In the genomic region with DNA sequence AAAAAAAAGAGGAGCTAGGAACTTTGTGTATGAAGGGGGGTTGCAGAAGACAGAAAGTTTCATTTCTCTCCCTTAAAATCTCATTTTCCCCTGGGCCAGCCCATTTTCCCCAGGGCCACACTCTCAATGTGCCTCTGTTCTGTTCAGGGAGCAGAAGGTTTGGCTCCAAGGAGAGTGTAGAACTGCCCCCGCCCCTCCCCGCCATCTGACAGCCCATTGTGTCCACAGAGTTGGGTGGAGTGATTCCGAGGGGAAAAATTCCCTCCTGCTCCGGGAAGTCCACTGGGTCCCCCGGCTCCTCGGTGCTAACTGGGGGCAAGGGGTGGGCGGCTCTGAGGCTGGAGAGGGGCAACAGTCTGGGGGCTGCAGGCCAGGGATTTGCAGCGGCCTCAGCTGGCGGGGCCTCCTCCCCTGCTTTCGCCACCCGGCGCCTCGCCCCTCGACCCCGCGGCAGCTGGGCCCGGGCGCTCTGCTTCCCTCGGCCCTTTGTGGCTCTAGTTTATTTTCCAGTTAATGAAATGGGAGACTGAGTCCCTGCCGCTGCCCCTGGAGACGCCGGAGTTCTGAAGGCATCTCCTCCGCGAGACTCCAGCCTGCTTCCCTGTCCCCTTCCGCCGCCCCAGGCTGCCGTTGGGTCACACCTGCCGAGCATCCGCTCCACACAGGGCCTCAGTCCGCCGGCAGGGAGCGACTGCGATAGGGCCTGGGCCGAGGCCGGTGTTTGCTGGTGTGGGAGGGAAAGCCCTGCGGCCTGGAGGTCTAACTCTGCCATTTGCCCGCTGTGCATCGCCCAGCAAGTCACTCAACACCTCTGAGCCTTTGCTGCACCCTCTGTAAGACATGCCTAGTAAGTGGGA, we compare ENCODE assay signal across 12 cellular contexts. TPM values are rescaled to one million over a fixed set of nuclear protein-coding genes. Genes with fewer than 3 reads are reported as not detected.
A peak's percentile ranks its signal among the peaks of the same experiment; 100 is the strongest.
DNase-seq lines count a peak whose midpoint lies in the region; ATAC-seq and TF ChIP-seq lines count a peak whose summit lies in the region.
"Had no signal": no experiment of that assay in that cellular context is flagged by ENCODE, and none has a peak within 500 bp of the region (broad histone marks: within the 10 kb centered on the region; RNA-seq: fewer than 3 reads in every experiment).

No MANE protein-coding gene starts in this region.

- H3K9me3 Mint-ChIP-seq in activated CD4-positive, alpha-beta memory T cell treated with anti-CD3 and anti-CD28 coated beads, Interleukin-2, amount 10 ng/mL, durations not matched to agents 7 days and 5 days = no peaks in the 10 kb centered on the region
- H3K9me3 Mint-ChIP-seq in stimulated activated memory B cell treated with anti-CD40 and anti-IgM and Interleukin-4, amounts not matched to agents 10 μg/mL and 1 μg/mL and 100 μg/mL, for 72 hours = no peaks in the 10 kb centered on the region
- H3K9me3 Mint-ChIP-seq: dendritic cell treated with granulocyte-macrophage colony-stimulating factor and Interleukin-4, amounts not matched to agents 40 ng/mL and 50 ng/mL, for 4 days had no signal

- no peak overlapping the region for H3K9ac ChIP-seq in skeletal muscle satellite cell (ENCODE audit: low read depth, low read length)

- H3K4me1 Mint-ChIP-seq in activated CD4-positive, alpha-beta memory T cell treated with anti-CD3 and anti-CD28 coated beads, Interleukin-2, amount 10 ng/mL, durations not matched to agents 7 days and 5 days = no peaks in the 10 kb centered on the region
- H3K4me1 Mint-ChIP-seq in stimulated activated memory B cell treated with anti-CD40 and anti-IgM and Interleukin-4, amounts not matched to agents 10 μg/mL and 1 μg/mL and 100 μg/mL, for 72 hours = peaks cover 4% of the 10 kb centered on the region

- no peak for ATAC-seq in stimulated activated memory B cell treated with anti-CD40 and anti-IgM and Interleukin-4, amounts not matched to agents 10 μg/mL and 1 μg/mL and 100 μg/mL, for 72 hours

- no peaks in the 10 kb centered on the region for H3K9me3 ChIP-seq in skeletal muscle satellite cell (replicated peaks; ENCODE audit: low read length)

- POLR2A ChIA-PET in activated CD4-positive, alpha-beta memory T cell treated with anti-CD3 and anti-CD28 coated beads, Interleukin-2, amount 10 ng/mL, durations not matched to agents 7 days and 5 days (lab: Charles Lee) = no interaction called here

- CTCF ChIA-PET in activated CD4-positive, alpha-beta memory T cell treated with anti-CD3 and anti-CD28 coated beads, Interleukin-2, amount 10 ng/mL, durations not matched to agents 7 days and 5 days (lab: Charles Lee) = no interaction called here

- no peaks in the 10 kb centered on the region for H3K4me1 ChIP-seq in skeletal muscle satellite cell (ENCODE audit: control insufficient read depth, insufficient read depth, low read length)

- TF ChIP-seq CTCF in HFF-Myc (IDR thresholded peaks at IDR 0.05; ENCODE audit: low read depth, low read length, missing control alignments) (peak; percentile 15), choroid plexus epithelial cell (conservative IDR thresholded peaks at IDR 0.05; ENCODE audit: low read depth, low read length) (peak; percentile 45)

- peak overlapping the region; percentile 27 for H3K4me2 ChIP-seq in skeletal muscle satellite cell (ENCODE audit: low read length)

- no peaks in the 10 kb centered on the region for H3K36me3 ChIP-seq in skeletal muscle satellite cell (ENCODE audit: insufficient read depth, low read length)

- DNase-seq in HFF-Myc (ENCODE audit: extremely low read depth, low read depth) = no peak
- DNase-seq in choroid plexus epithelial cell (ENCODE audit: low read depth) = no peak
- DNase-seq in iPS-NIHi7 (ENCODE audit: extremely low spot score) = peak; percentile 78
- DNase-seq in activated CD4-positive, alpha-beta memory T cell treated with anti-CD3 and anti-CD28 coated beads, Interleukin-2, amount 10 ng/mL, durations not matched to agents 7 days and 5 days = no peak
- no peak for DNase-seq in anterior cingulate cortex (lab: John Stamatoyannopoulos, UW)
- no peak for DNase-seq in A172 (ENCODE audit: low spot score)
- DNase-seq: NCI-H1048; NCI-H510A; stimulated activated CD4-positive, alpha-beta T cell treated with anti-CD3 and anti-CD28 coated beads, Interleukin-15, amount 100 ng/mL, for 24 hours had no signal

- no peak overlapping the region for H3K4me3 Mint-ChIP-seq in activated CD4-positive, alpha-beta memory T cell treated with anti-CD3 and anti-CD28 coated beads, Interleukin-2, amount 10 ng/mL, durations not matched to agents 7 days and 5 days
- H3K4me3 Mint-ChIP-seq in stimulated activated memory B cell treated with anti-CD40 and anti-IgM and Interleukin-4, amounts not matched to agents 10 μg/mL and 1 μg/mL and 100 μg/mL, for 72 hours = no peak overlapping the region
- H3K4me3 Mint-ChIP-seq: dendritic cell treated with granulocyte-macrophage colony-stimulating factor and Interleukin-4, amounts not matched to agents 40 ng/mL and 50 ng/mL, for 4 days had no signal

- no peaks in the 10 kb centered on the region for H3K36me3 Mint-ChIP-seq in activated CD4-positive, alpha-beta memory T cell treated with anti-CD3 and anti-CD28 coated beads, Interleukin-2, amount 10 ng/mL, durations not matched to agents 7 days and 5 days (ENCODE audit: low read depth)
- no peaks in the 10 kb centered on the region for H3K36me3 Mint-ChIP-seq in stimulated activated memory B cell treated with anti-CD40 and anti-IgM and Interleukin-4, amounts not matched to agents 10 μg/mL and 1 μg/mL and 100 μg/mL, for 72 hours

- no peak overlapping the region for H3K27ac Mint-ChIP-seq in activated CD4-positive, alpha-beta memory T cell treated with anti-CD3 and anti-CD28 coated beads, Interleukin-2, amount 10 ng/mL, durations not matched to agents 7 days and 5 days
- H3K27ac Mint-ChIP-seq in stimulated activated memory B cell treated with anti-CD40 and anti-IgM and Interleukin-4, amounts not matched to agents 10 μg/mL and 1 μg/mL and 100 μg/mL, for 72 hours = no peak overlapping the region
- H3K27ac Mint-ChIP-seq: dendritic cell treated with granulocyte-macrophage colony-stimulating factor and Interleukin-4, amounts not matched to agents 40 ng/mL and 50 ng/mL, for 4 days had no signal

- H3K27me3 Mint-ChIP-seq in activated CD4-positive, alpha-beta memory T cell treated with anti-CD3 and anti-CD28 coated beads, Interleukin-2, amount 10 ng/mL, durations not matched to agents 7 days and 5 days = peaks cover 9% of the 10 kb centered on the region
- peaks cover 40% of the 10 kb centered on the region for H3K27me3 Mint-ChIP-seq in stimulated activated memory B cell treated with anti-CD40 and anti-IgM and Interleukin-4, amounts not matched to agents 10 μg/mL and 1 μg/mL and 100 μg/mL, for 72 hours

- no peak overlapping the region for H3K4me3 ChIP-seq in HFF-Myc (replicated peaks; ENCODE audit: low read depth, low read length)
- peak overlapping the region; percentile 32 for H3K4me3 ChIP-seq in choroid plexus epithelial cell (ENCODE audit: low read depth, low read length)
- H3K4me3 ChIP-seq in skeletal muscle satellite cell (ENCODE audit: low read length) = no peak overlapping the region

- H3K27me3 ChIP-seq in skeletal muscle satellite cell (ENCODE audit: control insufficient read depth, insufficient read depth, low read length) = peaks cover 26% of the 10 kb centered on the region

RNA-seq across cellular contexts. Expression of a gene that starts 14.7 kb away (rescaled TPM):
- total RNA-seq in skeletal muscle satellite cell (2012; rRNA removed) = 83.4 and 83.9 TPM in 2 replicates
- not detected for total RNA-seq in activated CD4-positive, alpha-beta memory T cell treated with anti-CD3 and anti-CD28 coated beads, Interleukin-2, amount 10 ng/mL, durations not matched to agents 7 days and 5 days
- total RNA-seq in A172 (2014; rRNA removed; shearing (Covaris generic)) = 145 and 179 TPM in 2 replicates

Comparison
In these comparisons a context has a peak if more than half of its experiments do, and no peak if none do; other contexts are left out.
1. RNA of a gene that starts 14.7 kb away (total RNA-seq): 145 to 179 TPM in A172; not detected in activated CD4-positive, alpha-beta memory T cell treated with anti-CD3 and anti-CD28 coated beads, Interleukin-2, amount 10 ng/mL, durations not matched to agents 7 days and 5 days; every median in the first group is over 100 times any median in the second.